ENCODE assay signal across 8 cellular contexts in genomic region chr6:31680841-31681671, GRCh38. TPM values are rescaled to one million over a fixed set of nuclear protein-coding genes. Genes with fewer than 3 reads are reported as not detected.
DNase-seq lines count a peak whose midpoint lies in the region; ATAC-seq and TF ChIP-seq lines count a peak whose summit lies in the region.

LY6G5C (minus strand) TSS chr6:31681067; CDS start chr6:31680373, 694 bp downstream.

- H3K36me3 ChIP-seq in gastrocnemius medialis, result peaks cover 0 to 13% of the 10 kb centered on the region in 2 donors

- H3K27me3 ChIP-seq in gastrocnemius medialis, result no peaks in the 10 kb centered on the region

- no peaks in the 10 kb centered on the region for H3K9me3 ChIP-seq in gastrocnemius medialis

- TF ChIP-seq POLR2A in gastrocnemius medialis (IDR thresholded peaks at IDR 0.05), result no peak

- in situ Hi-C loops in gastrocnemius medialis (cut with MboI; ENCODE audit: low sequenced_read_pairs in 4 of 4), result loop anchor here in 3 of 4 donors (5.0 to 25.0 kb wide), 3 partner anchors 86 to 281 kb away; partner anchors contain the start of genes DXO (in 1 of the 3), NELFE (in 1 of the 3) and SKIC2 (in 1 of the 3)

- DNase-seq in AG08396 (ENCODE audit: low spot score), result peak; percentile 90
- DNase-seq in NCI-H2171 (lab: John Stamatoyannopoulos, UW), result peak; percentile 57
- peak; percentile 92 to 95 for DNase-seq in cardiac fibroblast (ENCODE audit: low read depth in 2 of 2)
- DNase-seq in iPS-NIHi11 (ENCODE audit: low spot score), result peak; percentile 76
- peak; percentile 77 to 82 for DNase-seq in gastrocnemius medialis

- H3K4me1 ChIP-seq in gastrocnemius medialis, result peaks cover 13% of the 10 kb centered on the region in 2 donors

- H3K27ac ChIP-seq in VCaP (peak within 1 kb of the TSS; percentile 78), gastrocnemius medialis (peak within 1 kb of the TSS; percentile 22 to 74 (median 56))

- intact Hi-C loops in gastrocnemius medialis (cut with DNase I; ENCODE audit: low total_unique reads), result loop anchor here (1.0 to 2.0 kb wide), 4 partner anchors 15 to 278 kb away; partner anchors contain the start of genes CSNK2B, NELFE and SKIC2

- peak; percentile 49 for ATAC-seq in GM19397 (IDR thresholded peaks at IDR 0.05; ENCODE audit: unreplicated experiment)
- ATAC-seq in gastrocnemius medialis, result peak; percentile 97
- ATAC-seq in HG03460 (IDR thresholded peaks at IDR 0.05; ENCODE audit: unreplicated experiment), result no peak

- TF ChIP-seq CTCF in VCaP (conservative IDR thresholded peaks at IDR 0.05) (peak; percentile 75), cardiac fibroblast (IDR thresholded peaks at IDR 0.05; ENCODE audit: low read depth, low read length) (peak; percentile 79), gastrocnemius medialis (IDR thresholded peaks at IDR 0.05 in 4 of 5, conservative IDR thresholded peaks at IDR 0.05 in 1 of 5) (peak; percentile 60 to 80 (median 76))

- peak within 1 kb of the TSS; percentile 44 to 54 for H3K4me3 ChIP-seq in cardiac fibroblast (replicated peaks in 1 of 2; ENCODE audit: low read depth in 2 of 2, low read length in 2 of 2)
- H3K4me3 ChIP-seq in gastrocnemius medialis, result peak within 1 kb of the TSS; percentile 43 to 85 (median 66)

RNA-seq across cellular contexts. Expression of gene LY6G5C, which starts in this region (rescaled TPM):
- total RNA-seq in gastrocnemius medialis, result 1 to 10 TPM in 2 of 4 donors, not detected in 2; 1.3 to 3.2 TPM
